Comparison of ENCODE assay signal across 1 cellular context in the genomic region with DNA sequence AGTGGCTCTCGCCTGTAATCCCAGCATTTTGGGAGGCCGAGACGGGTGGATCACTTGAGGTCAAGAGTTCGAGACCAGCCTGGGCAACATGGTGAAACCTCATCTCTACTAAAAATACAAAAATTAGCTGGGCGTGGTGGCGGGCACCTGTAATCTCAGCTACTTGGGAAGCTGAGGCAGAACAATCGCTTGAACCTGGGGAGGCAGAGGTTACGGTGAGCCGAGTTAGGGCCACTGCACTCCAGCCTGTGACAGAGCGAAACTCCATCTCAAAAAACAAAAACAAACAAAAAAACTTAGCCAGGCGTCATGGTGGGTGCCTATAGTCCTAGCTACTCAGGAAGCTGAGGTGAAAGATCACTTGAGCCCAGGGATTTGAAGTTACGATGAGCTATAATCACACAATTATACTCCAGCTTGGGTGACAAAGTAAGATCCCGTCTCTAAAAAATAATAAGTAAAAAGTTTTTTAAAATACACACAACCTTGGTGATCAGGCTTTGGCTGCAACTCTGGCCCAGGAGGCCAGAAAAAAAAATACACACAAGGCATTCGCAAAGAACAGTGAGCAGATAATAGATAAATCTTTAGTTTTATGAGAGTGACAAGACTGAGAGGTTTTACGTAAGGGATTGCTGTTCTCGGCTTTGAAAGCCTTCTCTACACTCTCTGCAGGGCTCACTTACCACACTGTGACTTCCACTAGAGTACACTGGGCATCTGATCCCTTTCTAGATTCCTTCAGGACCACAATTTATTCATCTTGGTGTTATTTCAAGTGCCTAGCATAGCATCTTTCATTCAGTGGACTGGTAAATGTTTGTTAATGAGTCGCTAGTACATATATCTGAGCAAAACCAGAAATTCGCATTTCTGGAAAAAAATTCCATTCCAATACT.
TF ChIP-seq lines count a peak whose summit lies in the region.

No MANE protein-coding gene starts in this region.

TF ChIP-seq in SK-N-SH treated with all-trans-retinoic acid at 6 μM for 48 hours, 23 proteins besides CTCF, POLR2A, EP300 and RAD21 (continued from another document):
- TF ChIP-seq, protein P1, sequence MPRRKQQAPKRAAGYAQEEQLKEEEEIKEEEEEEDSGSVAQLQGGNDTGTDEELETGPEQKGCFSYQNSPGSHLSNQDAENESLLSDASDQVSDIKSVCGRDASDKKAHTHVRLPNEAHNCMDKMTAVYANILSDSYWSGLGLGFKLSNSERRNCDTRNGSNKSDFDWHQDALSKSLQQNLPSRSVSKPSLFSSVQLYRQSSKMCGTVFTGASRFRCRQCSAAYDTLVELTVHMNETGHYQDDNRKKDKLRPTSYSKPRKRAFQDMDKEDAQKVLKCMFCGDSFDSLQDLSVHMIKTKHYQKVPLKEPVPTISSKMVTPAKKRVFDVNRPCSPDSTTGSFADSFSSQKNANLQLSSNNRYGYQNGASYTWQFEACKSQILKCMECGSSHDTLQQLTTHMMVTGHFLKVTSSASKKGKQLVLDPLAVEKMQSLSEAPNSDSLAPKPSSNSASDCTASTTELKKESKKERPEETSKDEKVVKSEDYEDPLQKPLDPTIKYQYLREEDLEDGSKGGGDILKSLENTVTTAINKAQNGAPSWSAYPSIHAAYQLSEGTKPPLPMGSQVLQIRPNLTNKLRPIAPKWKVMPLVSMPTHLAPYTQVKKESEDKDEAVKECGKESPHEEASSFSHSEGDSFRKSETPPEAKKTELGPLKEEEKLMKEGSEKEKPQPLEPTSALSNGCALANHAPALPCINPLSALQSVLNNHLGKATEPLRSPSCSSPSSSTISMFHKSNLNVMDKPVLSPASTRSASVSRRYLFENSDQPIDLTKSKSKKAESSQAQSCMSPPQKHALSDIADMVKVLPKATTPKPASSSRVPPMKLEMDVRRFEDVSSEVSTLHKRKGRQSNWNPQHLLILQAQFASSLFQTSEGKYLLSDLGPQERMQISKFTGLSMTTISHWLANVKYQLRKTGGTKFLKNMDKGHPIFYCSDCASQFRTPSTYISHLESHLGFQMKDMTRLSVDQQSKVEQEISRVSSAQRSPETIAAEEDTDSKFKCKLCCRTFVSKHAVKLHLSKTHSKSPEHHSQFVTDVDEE (CRISPR knock-in tag; IDR thresholded peaks at IDR 0.05) = no peak
- TF ChIP-seq ZFP30 (CRISPR knock-in tag; IDR thresholded peaks at IDR 0.05) (no peak), PPARA (CRISPR knock-in tag; IDR thresholded peaks at IDR 0.05; ENCODE audit: borderline replicate concordance) (no peak), GLIS3 (CRISPR knock-in tag; IDR thresholded peaks at IDR 0.05) (no peak), ESRRG (CRISPR knock-in tag; IDR thresholded peaks at IDR 0.05) (no peak), ZNF70 (CRISPR knock-in tag; IDR thresholded peaks at IDR 0.05) (no peak), CSDC2 (CRISPR knock-in tag; IDR thresholded peaks at IDR 0.05) (no peak), OSR1 (CRISPR knock-in tag; IDR thresholded peaks at IDR 0.05) (no peak), RARB (CRISPR knock-in tag; IDR thresholded peaks at IDR 0.05) (no peak), TOX (CRISPR knock-in tag; IDR thresholded peaks at IDR 0.05; ENCODE audit: borderline replicate concordance) (no peak), TCF4 (CRISPR knock-in tag; IDR thresholded peaks at IDR 0.05; ENCODE audit: borderline replicate concordance) (no peak), ZFP3 (CRISPR knock-in tag; IDR thresholded peaks at IDR 0.05) (no peak), ISL1 (CRISPR knock-in tag; IDR thresholded peaks at IDR 0.05) (no peak)
- TF ChIP-seq, protein P2, sequence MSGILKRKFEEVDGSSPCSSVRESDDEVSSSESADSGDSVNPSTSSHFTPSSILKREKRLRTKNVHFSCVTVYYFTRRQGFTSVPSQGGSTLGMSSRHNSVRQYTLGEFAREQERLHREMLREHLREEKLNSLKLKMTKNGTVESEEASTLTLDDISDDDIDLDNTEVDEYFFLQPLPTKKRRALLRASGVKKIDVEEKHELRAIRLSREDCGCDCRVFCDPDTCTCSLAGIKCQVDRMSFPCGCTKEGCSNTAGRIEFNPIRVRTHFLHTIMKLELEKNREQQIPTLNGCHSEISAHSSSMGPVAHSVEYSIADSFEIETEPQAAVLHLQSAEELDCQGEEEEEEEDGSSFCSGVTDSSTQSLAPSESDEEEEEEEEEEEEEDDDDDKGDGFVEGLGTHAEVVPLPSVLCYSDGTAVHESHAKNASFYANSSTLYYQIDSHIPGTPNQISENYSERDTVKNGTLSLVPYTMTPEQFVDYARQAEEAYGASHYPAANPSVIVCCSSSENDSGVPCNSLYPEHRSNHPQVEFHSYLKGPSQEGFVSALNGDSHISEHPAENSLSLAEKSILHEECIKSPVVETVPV (CRISPR knock-in tag; IDR thresholded peaks at IDR 0.05) = no peak
